ENCODE assay signal across 1 cellular context in the genomic region with DNA sequence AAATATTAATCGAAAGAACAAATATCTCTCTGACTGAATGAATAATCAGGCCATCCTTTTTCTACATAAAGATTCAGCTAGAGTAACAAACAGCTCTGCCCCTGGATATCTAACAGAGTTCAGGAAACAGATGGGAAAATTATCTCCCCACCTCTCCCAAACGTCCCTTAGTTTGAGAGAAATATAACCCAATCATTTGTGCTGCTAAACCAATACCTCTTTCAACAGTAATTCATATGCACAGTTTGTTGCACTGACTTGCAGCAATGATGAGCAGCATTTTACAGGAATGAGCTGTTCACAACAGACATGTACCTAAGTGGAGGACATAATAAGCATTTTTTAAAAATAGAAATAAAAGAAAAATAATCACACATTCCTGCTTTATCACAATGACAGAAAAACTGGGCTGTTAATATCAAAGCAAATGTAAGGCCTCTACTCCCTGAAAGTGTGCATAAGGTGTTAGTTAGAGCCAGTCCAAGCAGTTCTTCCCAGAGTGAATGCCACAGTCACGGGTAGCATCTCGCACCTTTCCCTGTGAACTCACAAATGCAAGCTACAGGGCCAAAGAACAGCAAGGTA.
TF ChIP-seq lines count a peak whose summit lies in the region.

No MANE protein-coding gene starts in this region.

TF ChIP-seq in GM12878, 131 proteins besides CTCF, POLR2A, EP300 and RAD21 (continued from another document):
- TF ChIP-seq, protein P1, sequence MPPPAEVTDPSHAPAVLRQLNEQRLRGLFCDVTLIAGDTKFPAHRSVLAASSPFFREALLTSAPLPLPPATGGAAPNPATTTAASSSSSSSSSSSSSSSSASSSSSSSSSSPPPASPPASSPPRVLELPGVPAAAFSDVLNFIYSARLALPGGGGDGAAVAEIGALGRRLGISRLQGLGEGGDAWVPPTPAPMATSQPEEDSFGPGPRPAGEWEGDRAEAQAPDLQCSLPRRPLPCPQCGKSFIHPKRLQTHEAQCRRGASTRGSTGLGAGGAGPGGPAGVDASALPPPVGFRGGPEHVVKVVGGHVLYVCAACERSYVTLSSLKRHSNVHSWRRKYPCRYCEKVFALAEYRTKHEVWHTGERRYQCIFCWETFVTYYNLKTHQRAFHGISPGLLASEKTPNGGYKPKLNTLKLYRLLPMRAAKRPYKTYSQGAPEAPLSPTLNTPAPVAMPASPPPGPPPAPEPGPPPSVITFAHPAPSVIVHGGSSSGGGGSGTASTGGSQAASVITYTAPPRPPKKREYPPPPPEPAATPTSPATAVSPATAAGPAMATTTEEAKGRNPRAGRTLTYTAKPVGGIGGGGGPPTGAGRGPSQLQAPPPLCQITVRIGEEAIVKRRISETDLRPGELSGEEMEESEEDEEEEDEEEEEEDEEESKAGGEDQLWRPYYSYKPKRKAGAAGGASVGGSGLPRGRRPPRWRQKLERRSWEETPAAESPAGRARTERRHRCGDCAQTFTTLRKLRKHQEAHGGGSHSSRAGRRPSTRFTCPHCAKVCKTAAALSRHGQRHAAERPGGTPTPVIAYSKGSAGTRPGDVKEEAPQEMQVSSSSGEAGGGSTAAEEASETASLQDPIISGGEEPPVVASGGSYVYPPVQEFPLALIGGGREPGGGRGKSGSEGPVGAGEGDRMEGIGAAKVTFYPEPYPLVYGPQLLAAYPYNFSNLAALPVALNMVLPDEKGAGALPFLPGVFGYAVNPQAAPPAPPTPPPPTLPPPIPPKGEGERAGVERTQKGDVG (CRISPR knock-in tag; IDR thresholded peaks at IDR 0.05) = no peak
- TF ChIP-seq IRF5 (IDR thresholded peaks at IDR 0.05; ENCODE audit: borderline replicate concordance) (no peak), CHD1 (IDR thresholded peaks at IDR 0.05; ENCODE audit: low read depth, low read length) (no peak), IKZF1 (conservative IDR thresholded peaks at IDR 0.05) (no peak), WRNIP1 (IDR thresholded peaks at IDR 0.05; ENCODE audit: borderline replicate concordance, low read depth, low read length) (no peak)
